25 cellular contexts compared by ENCODE assay signal in genomic region chrX:100904433-100904832, GRCh38. TPM values are rescaled to one million over a fixed set of nuclear protein-coding genes. Genes with fewer than 3 reads are reported as not detected.
"Had no signal": no experiment of that assay in that cellular context is flagged by ENCODE, and none has a peak within 500 bp of the region (broad histone marks: within the 10 kb centered on the region; RNA-seq: fewer than 3 reads in every experiment).

No MANE protein-coding gene starts in this region.

- H3K9me3 ChIP-seq: SK-N-SH had no signal

- H3K27ac ChIP-seq: RWPE1 had no signal

- DNase-seq: IMR-90, Karpas-422, KG1, MM.1S, NCI-H1092 treated with DMSO at 0.1 percent for 48 hours, NCI-H1436, NCI-H187, NCI-H2029, NCI-H2081 treated with DMSO at 0.1 percent for 48 hours, NCI-H2171, NCI-H226, NCI-H446, NCI-H510A, NCI-H524 treated with DMSO at 0.1 percent for 48 hours, NCI-H69, NCI-H774, PC-3, SHP77, SK-N-SH, SW 1271 had no signal

- H3K4me2 ChIP-seq: SK-N-SH had no signal

- ATAC-seq: HepG2, Panc1, PC-3 had no signal

- H3K9ac ChIP-seq: SK-N-SH had no signal

RNA-seq across cellular contexts. Expression of gene XKRX, which starts 24.3 kb away (rescaled TPM):
- total RNA-seq: HepG2, SK-MEL-5 had no signal
- polyA plus RNA-seq: HepG2, SK-N-SH had no signal

RNA-seq across cellular contexts. Expression of gene NOX1, which starts 30.3 kb away (rescaled TPM):
- total RNA-seq: HepG2, IMR-90, M059J, PC-3, SK-MEL-5 had no signal
- polyA plus RNA-seq: IMR-90, SK-N-SH had no signal
